Comparison of ENCODE assay signal across 41 cellular contexts in the genomic region with DNA sequence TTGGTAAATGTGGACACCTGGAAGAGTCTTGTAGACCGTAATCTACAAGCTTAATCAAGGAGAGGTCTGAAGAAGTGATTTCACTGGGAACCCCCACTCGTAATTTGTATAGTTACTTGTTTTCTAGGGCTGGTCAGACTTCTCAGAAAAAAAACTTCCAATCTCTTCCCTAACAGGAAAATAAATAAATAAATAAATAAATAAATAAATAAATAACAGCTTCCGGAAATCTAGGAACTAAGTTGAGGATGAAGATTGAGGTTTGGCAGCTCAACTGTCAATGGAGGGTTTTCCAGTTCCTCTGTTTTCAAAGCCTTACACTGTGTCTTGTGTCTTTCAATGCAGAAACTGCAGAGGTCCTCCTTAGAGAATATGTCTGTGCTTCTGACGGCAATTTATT. TPM values are rescaled to one million over a fixed set of nuclear protein-coding genes. Genes with fewer than 3 reads are reported as not detected.
"Had no signal": no experiment of that assay in that cellular context is flagged by ENCODE, and none has a peak within 500 bp of the region (broad histone marks: within the 10 kb centered on the region; RNA-seq: fewer than 3 reads in every experiment).

No MANE protein-coding gene starts in this region.

- H3K27me3 Mint-ChIP-seq: activated naive CD4-positive, alpha-beta T cell treated with anti-CD3 and anti-CD28 coated beads, Interleukin-2, amount 10 ng/mL, durations not matched to agents 7 days and 5 days; activated naive CD4-positive, alpha-beta T cell treated with anti-CD3 and anti-CD28 coated beads, Interleukin-2, amount 50 U/mL, for 24 hours; activated naive CD8-positive, alpha-beta T cell; activated naive CD8-positive, alpha-beta T cell treated with anti-CD3 and anti-CD28 coated beads for 36 hours; activated naive CD8-positive, alpha-beta T cell treated with anti-CD3 and anti-CD28 coated beads, Interleukin-2, amount 10 ng/mL, durations not matched to agents 7 days and 5 days; activated naive CD8-positive, alpha-beta T cell treated with anti-CD3 and anti-CD28 coated beads, Interleukin-2, amount 50 U/mL, for 24 hours; activated T-cell treated with anti-CD3 and anti-CD28 coated beads, Interleukin-2, amount 50 U/mL, for 24 hours; activated T-helper 17 cell treated with anti-CD3 and anti-CD28 coated beads, Interleukin-2, amount 50 U/mL, for 72 hours; brain; central memory CD8-positive, alpha-beta T cell had no signal

- H3K36me3 Mint-ChIP-seq: activated naive CD4-positive, alpha-beta T cell treated with anti-CD3 and anti-CD28 coated beads, Interleukin-2, amount 10 ng/mL, durations not matched to agents 7 days and 5 days; activated naive CD4-positive, alpha-beta T cell treated with anti-CD3 and anti-CD28 coated beads, Interleukin-2, amount 50 U/mL, for 24 hours; activated naive CD4-positive, alpha-beta T cell treated with anti-CD3 and anti-CD28 coated beads, Interleukin-2, amount 50 U/mL, for 72 hours; activated naive CD8-positive, alpha-beta T cell; activated naive CD8-positive, alpha-beta T cell treated with anti-CD3 and anti-CD28 coated beads for 36 hours; activated naive CD8-positive, alpha-beta T cell treated with anti-CD3 and anti-CD28 coated beads, Interleukin-2, amount 10 ng/mL, durations not matched to agents 7 days and 5 days; brain had no signal

- ATAC-seq: activated naive CD4-positive, alpha-beta T cell treated with anti-CD3 and anti-CD28 coated beads, Interleukin-2, amount 50 U/mL, for 72 hours; activated naive CD8-positive, alpha-beta T cell treated with anti-CD3 and anti-CD28 coated beads, Interleukin-2, amount 50 U/mL, for 24 hours; activated T-cell treated with anti-CD3 and anti-CD28 coated beads, Interleukin-2, amount 50 U/mL, for 4 hours; activated T-cell treated with anti-CD3 and anti-CD28 coated beads, Interleukin-2, amount 50 U/mL, for 72 hours; activated T-helper 17 cell treated with anti-CD3 and anti-CD28 coated beads, Interleukin-2, amount 50 U/mL, for 72 hours; body of pancreas had no signal

- H3K27me3 ChIP-seq: adrenal gland, ascending aorta, body of pancreas, brain microvascular endothelial cell, breast epithelium, cardiac muscle cell had no signal

- DNase-seq: activated effector memory CD4-positive, alpha-beta T cell treated with anti-CD3 and anti-CD28 coated beads, Interleukin-2, amount 50 U/mL, for 16 hours; activated effector memory CD4-positive, alpha-beta T cell treated with Interleukin-2 at 50 U/mL for 16 hours; activated gamma-delta T cell; activated gamma-delta T cell treated with Interleukin-2 at 50 U/mL for 16 hours; activated naive CD4-positive, alpha-beta T cell; activated naive CD4-positive, alpha-beta T cell treated with anti-CD3 and anti-CD28 coated beads for 36 hours; activated naive CD4-positive, alpha-beta T cell treated with anti-CD3 and anti-CD28 coated beads, Interleukin-2, amount 10 ng/mL, durations not matched to agents 7 days and 5 days; activated naive CD4-positive, alpha-beta T cell treated with anti-CD3 and anti-CD28 coated beads, Interleukin-2, amount 50 U/mL, for 16 hours; activated naive CD4-positive, alpha-beta T cell treated with Interleukin-2 at 50 U/mL for 16 hours; activated naive CD8-positive, alpha-beta T cell treated with anti-CD3 and anti-CD28 coated beads for 36 hours; activated naive CD8-positive, alpha-beta T cell treated with anti-CD3 and anti-CD28 coated beads, Interleukin-2, amount 10 ng/mL, durations not matched to agents 7 days and 5 days; activated naive CD8-positive, alpha-beta T cell treated with anti-CD3 and anti-CD28 coated beads, Interleukin-2, amount 50 U/mL, for 24 hours; activated T-cell treated with anti-CD3 and anti-CD28 coated beads, Interleukin-2, amount 50 U/mL, for 24 hours; activated T-cell treated with anti-CD3 and anti-CD28 coated beads, Interleukin-2, amount 50 U/mL, for 4 hours; activated T-cell treated with anti-CD3 and anti-CD28 coated beads, Interleukin-2, amount 50 U/mL, for 48 hours; activated T-cell treated with anti-CD3 and anti-CD28 coated beads, Interleukin-2, amount 50 U/mL, for 72 hours; adrenal gland; amniotic stem cell; amygdala; anterior cingulate cortex; aorta; body of pancreas; brain microvascular endothelial cell; caudate nucleus; central memory CD4-positive, alpha-beta T cell; cerebellar nuclear complex had no signal

- H3K4me1 Mint-ChIP-seq: activated naive CD4-positive, alpha-beta T cell treated with anti-CD3 and anti-CD28 coated beads, Interleukin-2, amount 10 ng/mL, durations not matched to agents 7 days and 5 days; activated naive CD4-positive, alpha-beta T cell treated with anti-CD3 and anti-CD28 coated beads, Interleukin-2, amount 50 U/mL, for 24 hours; activated naive CD8-positive, alpha-beta T cell treated with anti-CD3 and anti-CD28 coated beads for 36 hours; activated naive CD8-positive, alpha-beta T cell treated with anti-CD3 and anti-CD28 coated beads, Interleukin-2, amount 10 ng/mL, durations not matched to agents 7 days and 5 days; activated naive CD8-positive, alpha-beta T cell treated with anti-CD3 and anti-CD28 coated beads, Interleukin-2, amount 50 U/mL, for 24 hours; activated T-helper 17 cell treated with anti-CD3 and anti-CD28 coated beads, Interleukin-2, amount 50 U/mL, for 72 hours; brain; central memory CD8-positive, alpha-beta T cell had no signal

- H3K4me1 ChIP-seq: adrenal gland, ascending aorta, body of pancreas, breast epithelium had no signal

- H3K4me3 ChIP-seq: adrenal gland, ascending aorta, body of pancreas, breast epithelium, cardiac muscle cell had no signal

- H3K4me3 Mint-ChIP-seq: activated naive CD4-positive, alpha-beta T cell treated with anti-CD3 and anti-CD28 coated beads for 36 hours; activated naive CD4-positive, alpha-beta T cell treated with anti-CD3 and anti-CD28 coated beads, Interleukin-2, amount 10 ng/mL, durations not matched to agents 7 days and 5 days; activated naive CD4-positive, alpha-beta T cell treated with anti-CD3 and anti-CD28 coated beads, Interleukin-2, amount 50 U/mL, for 24 hours; activated naive CD8-positive, alpha-beta T cell; activated naive CD8-positive, alpha-beta T cell treated with anti-CD3 and anti-CD28 coated beads for 36 hours; activated naive CD8-positive, alpha-beta T cell treated with anti-CD3 and anti-CD28 coated beads, Interleukin-2, amount 10 ng/mL, durations not matched to agents 7 days and 5 days; activated naive CD8-positive, alpha-beta T cell treated with anti-CD3 and anti-CD28 coated beads, Interleukin-2, amount 50 U/mL, for 24 hours; activated T-cell treated with anti-CD3 and anti-CD28 coated beads, Interleukin-2, amount 50 U/mL, for 24 hours; activated T-cell treated with anti-CD3 and anti-CD28 coated beads, Interleukin-2, amount 50 U/mL, for 4 hours; activated T-cell treated with anti-CD3 and anti-CD28 coated beads, Interleukin-2, amount 50 U/mL, for 72 hours; activated T-helper 1 cell treated with anti-CD3 and anti-CD28 coated beads, Interleukin-12 subunit alpha, Interleukin-12 subunit beta, Interleukin-2, Interleukin-4 antibody, amounts not matched to agents 30 ng/mL and 10 ng/mL and 1 ng/mL, durations not matched to agents 14 hours and 24 hours and 36 hours; activated T-helper 17 cell treated with anti-CD3 and anti-CD28 coated beads, Interleukin-2, amount 50 U/mL, for 72 hours; brain; central memory CD8-positive, alpha-beta T cell had no signal

- H3K27ac ChIP-seq: adrenal gland, ascending aorta, body of pancreas, brain microvascular endothelial cell, breast epithelium, cardiac muscle cell had no signal

- H3K27ac Mint-ChIP-seq: activated naive CD4-positive, alpha-beta T cell treated with anti-CD3 and anti-CD28 coated beads for 36 hours; activated naive CD4-positive, alpha-beta T cell treated with anti-CD3 and anti-CD28 coated beads, Interleukin-2, amount 10 ng/mL, durations not matched to agents 7 days and 5 days; activated naive CD4-positive, alpha-beta T cell treated with anti-CD3 and anti-CD28 coated beads, Interleukin-2, amount 50 U/mL, for 24 hours; activated naive CD4-positive, alpha-beta T cell treated with anti-CD3 and anti-CD28 coated beads, Interleukin-2, amount 50 U/mL, for 72 hours; activated naive CD8-positive, alpha-beta T cell; activated naive CD8-positive, alpha-beta T cell treated with anti-CD3 and anti-CD28 coated beads for 36 hours; activated naive CD8-positive, alpha-beta T cell treated with anti-CD3 and anti-CD28 coated beads, Interleukin-2, amount 10 ng/mL, durations not matched to agents 7 days and 5 days; activated naive CD8-positive, alpha-beta T cell treated with anti-CD3 and anti-CD28 coated beads, Interleukin-2, amount 50 U/mL, for 24 hours; activated T-cell treated with anti-CD3 and anti-CD28 coated beads, Interleukin-2, amount 50 U/mL, for 24 hours; activated T-cell treated with anti-CD3 and anti-CD28 coated beads, Interleukin-2, amount 50 U/mL, for 72 hours; activated T-helper 1 cell treated with anti-CD3 and anti-CD28 coated beads, Interleukin-12 subunit alpha, Interleukin-12 subunit beta, Interleukin-2, Interleukin-4 antibody, amounts not matched to agents 30 ng/mL and 10 ng/mL and 1 ng/mL, durations not matched to agents 14 hours and 24 hours and 36 hours; activated T-helper 17 cell treated with anti-CD3 and anti-CD28 coated beads, Interleukin-2, amount 50 U/mL, for 72 hours; activated T-helper 2 cell treated with anti-CD3 and anti-CD28 coated beads, Interferon-gamma antibody, Interleukin-2, Interleukin-4, amounts not matched to agents 10 μg/mL and 5 μg/mL and 100 μg/mL, durations not matched to agents 14 hours and 24 hours and 36 hours; brain had no signal

- H3K9me3 ChIP-seq: adrenal gland, ascending aorta, body of pancreas, breast epithelium had no signal

- H3K9me3 Mint-ChIP-seq: activated naive CD4-positive, alpha-beta T cell treated with anti-CD3 and anti-CD28 coated beads for 36 hours; activated naive CD4-positive, alpha-beta T cell treated with anti-CD3 and anti-CD28 coated beads, Interleukin-2, amount 10 ng/mL, durations not matched to agents 7 days and 5 days; activated naive CD4-positive, alpha-beta T cell treated with anti-CD3 and anti-CD28 coated beads, Interleukin-2, amount 50 U/mL, for 24 hours; activated naive CD4-positive, alpha-beta T cell treated with anti-CD3 and anti-CD28 coated beads, Interleukin-2, amount 50 U/mL, for 72 hours; activated naive CD8-positive, alpha-beta T cell treated with anti-CD3 and anti-CD28 coated beads for 36 hours; activated naive CD8-positive, alpha-beta T cell treated with anti-CD3 and anti-CD28 coated beads, Interleukin-2, amount 10 ng/mL, durations not matched to agents 7 days and 5 days; activated naive CD8-positive, alpha-beta T cell treated with anti-CD3 and anti-CD28 coated beads, Interleukin-2, amount 50 U/mL, for 24 hours; activated T-cell treated with anti-CD3 and anti-CD28 coated beads, Interleukin-2, amount 50 U/mL, for 24 hours; activated T-cell treated with anti-CD3 and anti-CD28 coated beads, Interleukin-2, amount 50 U/mL, for 4 hours; activated T-cell treated with anti-CD3 and anti-CD28 coated beads, Interleukin-2, amount 50 U/mL, for 72 hours; activated T-helper 1 cell treated with anti-CD3 and anti-CD28 coated beads, Interleukin-12 subunit alpha, Interleukin-12 subunit beta, Interleukin-2, Interleukin-4 antibody, amounts not matched to agents 30 ng/mL and 10 ng/mL and 1 ng/mL, durations not matched to agents 14 hours and 24 hours and 36 hours; activated T-helper 17 cell treated with anti-CD3 and anti-CD28 coated beads, Interleukin-2, amount 50 U/mL, for 72 hours; activated T-helper 2 cell treated with anti-CD3 and anti-CD28 coated beads, Interferon-gamma antibody, Interleukin-2, Interleukin-4, amounts not matched to agents 10 μg/mL and 5 μg/mL and 100 μg/mL, durations not matched to agents 14 hours and 24 hours and 36 hours; central memory CD8-positive, alpha-beta T cell had no signal

- H3K36me3 ChIP-seq: adrenal gland, ascending aorta, brain microvascular endothelial cell, breast epithelium, cardiac muscle cell had no signal

RNA-seq across cellular contexts. Expression of gene TYR, which starts 17.7 kb away (rescaled TPM):
- total RNA-seq: activated naive CD4-positive, alpha-beta T cell treated with anti-CD3 and anti-CD28 coated beads for 36 hours; activated naive CD4-positive, alpha-beta T cell treated with anti-CD3 and anti-CD28 coated beads, Interleukin-2, amount 50 U/mL, for 72 hours; activated naive CD8-positive, alpha-beta T cell treated with anti-CD3 and anti-CD28 coated beads for 36 hours; activated naive CD8-positive, alpha-beta T cell treated with anti-CD3 and anti-CD28 coated beads, Interleukin-2, amount 10 ng/mL, durations not matched to agents 7 days and 5 days; activated T-cell treated with anti-CD3 and anti-CD28 coated beads, Interleukin-2, amount 50 U/mL, for 4 hours; activated T-cell treated with anti-CD3 and anti-CD28 coated beads, Interleukin-2, amount 50 U/mL, for 72 hours; activated T-helper 1 cell treated with anti-CD3 and anti-CD28 coated beads, Interleukin-12 subunit alpha, Interleukin-12 subunit beta, Interleukin-2, Interleukin-4 antibody, amounts not matched to agents 30 ng/mL and 10 ng/mL and 1 ng/mL, durations not matched to agents 14 hours and 24 hours and 36 hours; activated T-helper 17 cell treated with anti-CD3 and anti-CD28 coated beads, Interleukin-2, amount 50 U/mL, for 72 hours; activated T-helper 2 cell treated with anti-CD3 and anti-CD28 coated beads, Interferon-gamma antibody, Interleukin-2, Interleukin-4, amounts not matched to agents 10 μg/mL and 5 μg/mL and 100 μg/mL, durations not matched to agents 14 hours and 24 hours and 36 hours; adrenal gland; aorta; ascending aorta; astrocyte; body of pancreas; breast epithelium; bronchial epithelial cell; cardiac muscle cell; cardiac septum; chondrocyte had no signal
